ENCODE assay signal across 8 cellular contexts in genomic region chr13:51584731-51585191, GRCh38. TPM values are rescaled to one million over a fixed set of nuclear protein-coding genes. Genes with fewer than 3 reads are reported as not detected.
DNase-seq lines count a peak whose midpoint lies in the region; ATAC-seq, FAIRE-seq and TF ChIP-seq lines count a peak whose summit lies in the region.

No MANE protein-coding gene starts in this region.

- no peaks in the 10 kb centered on the region for H3K9me3 Mint-ChIP-seq in WTC11

- H3K27me3 Mint-ChIP-seq in WTC11 (ENCODE audit: low read depth): no peaks in the 10 kb centered on the region

- peaks cover 50% of the 10 kb centered on the region for H3K79me2 ChIP-seq in Loucy (ENCODE audit: insufficient read depth, low read length)

- H3K27ac ChIP-seq in layer of hippocampus (ENCODE audit: low read depth, low read length): peak overlapping the region; percentile 91

- CTCF ChIA-PET in WTC11 (lab: Charles Lee): interaction anchor here (0.7 to 1.9 kb wide), 5 partner anchors 11 to 213 kb away, joined by 3 to 7 read pairs (median 3); partner anchors contain the start of gene INTS6

- DNase-seq in GM12865 (ENCODE audit: low read depth) (peak; percentile 82), H54 (ENCODE audit: insufficient read length, low spot score) (peak; percentile 5), WTC11 (ENCODE audit: low spot score) (peak; percentile 72), cerebellar cortex (ENCODE audit: low spot score) (peak; percentile 51), middle frontal gyrus (ENCODE audit: extremely low spot score, low spot score) (no peak)
- peak; percentile 42 for DNase-seq in stimulated activated CD4-positive, alpha-beta T cell treated with anti-CD3 and anti-CD28 coated beads, Interleukin-2, amount 100 ng/mL, for 4 hours (ENCODE audit: low read depth)

- H3K4me3 ChIP-seq in GM12865 (ENCODE audit: low read depth, low read length): peak overlapping the region; percentile 92
- peak overlapping the region; percentile 92 for H3K4me3 ChIP-seq in Loucy (ENCODE audit: low read length, poor library complexity, severe bottlenecking)

- H3K4me1 ChIP-seq in Loucy (ENCODE audit: insufficient read depth, low read length, poor library complexity, severe bottlenecking): peaks cover 51% of the 10 kb centered on the region

- no peak for FAIRE-seq in H54 (lab: Jason Lieb, UNC)

- no peaks in the 10 kb centered on the region for H3K36me3 Mint-ChIP-seq in WTC11

- H3K9me3 ChIP-seq in Loucy (ENCODE audit: insufficient read depth, low read depth, low read length): no peaks in the 10 kb centered on the region

- peaks cover 51% of the 10 kb centered on the region for H3K4me1 Mint-ChIP-seq in WTC11

- peaks cover 29% of the 10 kb centered on the region for H4K20me1 ChIP-seq in Loucy (ENCODE audit: insufficient read depth, low read length, poor library complexity, severe bottlenecking)

- H3K27me3 ChIP-seq in Loucy (ENCODE audit: insufficient read depth, low read length, poor library complexity, severe bottlenecking) (peaks cover 14% of the 10 kb centered on the region), layer of hippocampus (ENCODE audit: control insufficient read depth, insufficient read depth, low read length) (no peaks in the 10 kb centered on the region)

- peak overlapping the region; percentile 32; the same call in 1 of the 2 replicates for H3K27ac Mint-ChIP-seq in WTC11

- ATAC-seq in WTC11: peak; percentile 14

- no peaks in the 10 kb centered on the region for H3F3A ChIP-seq in Loucy (ENCODE audit: low read depth)

- POLR2A ChIA-PET in WTC11 (lab: Charles Lee): interaction anchor here (1.0 to 2.3 kb wide), 2 partner anchors 132 to 186 kb away, joined by 3 to 11 read pairs; partner anchors contain the start of gene INTS6

- H3K4me2 ChIP-seq in Loucy (ENCODE audit: low read depth, low read length, poor library complexity, severe bottlenecking): peak overlapping the region; percentile 80

- peak overlapping the region; percentile 88 for H3K9ac ChIP-seq in Loucy (ENCODE audit: low read depth, low read length, poor library complexity, severe bottlenecking)

- TF ChIP-seq POLR2A in H54 (IDR thresholded peaks at IDR 0.05; ENCODE audit: low read depth, low read length): no peak

- TF ChIP-seq CTCF in GM12865 (IDR thresholded peaks at IDR 0.05; ENCODE audit: insufficient read depth, low read depth, low read length, missing control alignments): peak; percentile 3
- peak; percentile 10 for TF ChIP-seq CTCF in Loucy (conservative IDR thresholded peaks at IDR 0.05; ENCODE audit: low read length)
- no peak for TF ChIP-seq CTCF in WTC11 (IDR thresholded peaks at IDR 0.05)

- H3K9me2 ChIP-seq in Loucy (replicated peaks; ENCODE audit: low read depth, low read length): no peaks in the 10 kb centered on the region

- H3K36me3 ChIP-seq in Loucy (ENCODE audit: insufficient read depth, low read length): no peaks in the 10 kb centered on the region

- H3K4me3 Mint-ChIP-seq in WTC11: peak overlapping the region; percentile 93

- peak overlapping the region; percentile 96 for H2AFZ ChIP-seq in Loucy (ENCODE audit: low read length)

TF ChIP-seq in WTC11, 78 proteins besides CTCF, POLR2A, EP300 and RAD21:
- TF ChIP-seq MAX (CRISPR knock-in tag; IDR thresholded peaks at IDR 0.05) (peak; percentile 37; the same call in 1 of the 2 replicates), CBFB (CRISPR knock-in tag; IDR thresholded peaks at IDR 0.05; ENCODE audit: low read depth) (0 out of 2 replicates have a peak, but pooled peaks have one; percentile 40), E2F1 (CRISPR knock-in tag; IDR thresholded peaks at IDR 0.05) (no peak), FOXP4 (CRISPR knock-in tag; IDR thresholded peaks at IDR 0.05) (no peak), ZBTB21 (CRISPR knock-in tag; IDR thresholded peaks at IDR 0.05; ENCODE audit: borderline replicate concordance) (0 out of 2 replicates have a peak, but pooled peaks have one; percentile 59), TCF7 (CRISPR knock-in tag; IDR thresholded peaks at IDR 0.05; ENCODE audit: low read depth) (0 out of 2 replicates have a peak, but pooled peaks have one; percentile 72), HMGXB4 (CRISPR knock-in tag; IDR thresholded peaks at IDR 0.05) (0 out of 2 replicates have a peak, but pooled peaks have one; percentile 95), E2F5 (CRISPR knock-in tag; IDR thresholded peaks at IDR 0.05) (no peak), TEAD4 (CRISPR knock-in tag; IDR thresholded peaks at IDR 0.05) (no peak), ZNF425 (CRISPR knock-in tag; conservative IDR thresholded peaks at IDR 0.05) (no peak), EMX1 (CRISPR knock-in tag; IDR thresholded peaks at IDR 0.05) (0 out of 2 replicates have a peak, but pooled peaks have one; percentile 44), GABPB1 (CRISPR knock-in tag; IDR thresholded peaks at IDR 0.05) (no peak), KAT7 (CRISPR knock-in tag; IDR thresholded peaks at IDR 0.05; ENCODE audit: borderline replicate concordance) (peak; percentile 59; the same call in 1 of the 2 replicates), ATF1 (CRISPR knock-in tag; IDR thresholded peaks at IDR 0.05) (peak; percentile 66; the same call in 1 of the 2 replicates)

RNA-seq across cellular contexts. Expression of gene WDFY2, which starts 0.5 kb away (rescaled TPM):
- total RNA-seq in WTC11 (2021): 22.6 to 25.7 TPM (median 23.7 TPM) in 3 replicates
